ENCODE assay signal across 8 cellular contexts in genomic region chr15:78909791-78910228, GRCh38. TPM values are rescaled to one million over a fixed set of nuclear protein-coding genes. Genes with fewer than 3 reads are reported as not detected.
DNase-seq lines count a peak whose midpoint lies in the region; ATAC-seq, FAIRE-seq and TF ChIP-seq lines count a peak whose summit lies in the region.

No MANE protein-coding gene starts in this region.

- H3K4me1 ChIP-seq in GM12878 (ENCODE audit: control insufficient read depth, insufficient read depth, low read length), result peaks cover 10% of the 10 kb centered on the region; the same call in 1 of the 2 replicates

- H3K9me3 ChIP-seq in GM12878 (replicated peaks; ENCODE audit: control insufficient read depth, insufficient read depth, low read length), result no peaks in the 10 kb centered on the region

- no peaks in the 10 kb centered on the region for H3K79me2 ChIP-seq in GM12878 (ENCODE audit: control insufficient read depth, insufficient read depth, low read length)

- peak; percentile 60 to 70 (median 69); a peak in 5 of 6 replicates for TF ChIP-seq CTCF in GM12878 (IDR thresholded peaks at IDR 0.05 in 2 of 3, conservative IDR thresholded peaks at IDR 0.05 in 1 of 3; ENCODE audit: control insufficient read depth in 2 of 3, extremely low read depth in 1 of 3, insufficient read depth in 1 of 3, low read depth in 3 of 3, low read length in 3 of 3)
- TF ChIP-seq CTCF in kidney epithelial cell (IDR thresholded peaks at IDR 0.05; ENCODE audit: insufficient read depth, low read length, poor library complexity, severe bottlenecking), result peak; percentile 68

- TF ChIP-seq RAD21 in GM12878 (IDR thresholded peaks at IDR 0.05; ENCODE audit: insufficient read depth, low read depth, low read length), result peak; percentile 79

- no peak overlapping the region for H3K27ac ChIP-seq in GM12878 (ENCODE audit: control insufficient read depth, insufficient read depth)
- H3K27ac ChIP-seq in substantia nigra (ENCODE audit: low read depth, low read length, poor library complexity, severe bottlenecking), result peak overlapping the region; percentile 24

- CTCF ChIA-PET in GM12878 (lab: Yijun Ruan, JAX), result interaction anchor here (0.5 to 10.8 kb wide), 27 partner anchors 10 to 273 kb away, joined by 3 to 127 read pairs (median 7); no protein-coding TSS in a partner anchor

- peak; percentile 19; the same call in 1 of the 2 replicates for TF ChIP-seq POLR2A in GM12878 (IDR thresholded peaks at IDR 0.05; ENCODE audit: low read depth, low read length)

- no TSS peak for BruUV-seq in GM12878 (replicated peaks; lab: Mats Ljungman, UMichigan)

- POLR2A ChIA-PET in GM12878 (lab: Charles Lee), result interaction anchor here (1.1 kb wide), 1 partner anchor 97 kb away, joined by 3 read pairs; no protein-coding TSS in a partner anchor

- H3K36me3 ChIP-seq in GM12878 (ENCODE audit: control insufficient read depth in 2 of 2, insufficient read depth in 2 of 2, low read length in 1 of 2), result peaks cover 7 to 23% of the 10 kb centered on the region in 2 experiments
- peaks cover 5% of the 10 kb centered on the region for H3K36me3 ChIP-seq in kidney epithelial cell (ENCODE audit: control insufficient read depth, insufficient read depth, low read length)

- in situ Hi-C loops in GM12878 (cut with MboI), result loop anchor here (5.0 kb wide), 1 partner anchor 272 kb away; no protein-coding TSS in a partner anchor

- RAD21 ChIA-PET in GM12878 (lab: Charles Lee; ENCODE audit: unreplicated experiment), result interaction anchor here (0.9 to 4.4 kb wide), 14 partner anchors 26 to 275 kb away, joined by 3 to 32 read pairs (median 6); partner anchors contain the start of gene CTSH

- WGBS in GM12878 (ENCODE audit: insufficient coverage, insufficient replicate concordance, low lambda C conversion rate, missing lambda C conversion rate), result 10% methylated on average over 5 of the region's 5 CpGs

- SMC1A ChIA-PET in GM12878 (lab: Charles Lee; ENCODE audit: uncharacterized antibody, unreplicated experiment), result interaction anchor here (0.6 to 10.3 kb wide), 11 partner anchors 11 to 275 kb away, joined by 3 to 91 read pairs (median 8); no protein-coding TSS in a partner anchor

- no peak overlapping the region for H3K9ac ChIP-seq in GM12878 (ENCODE audit: control insufficient read depth, insufficient read depth, low read length)

- DNase-seq in activated T-cell treated with anti-CD3 and anti-CD28 coated beads for 24 hours (ENCODE audit: low read depth) (peak; percentile 5), NCI-H226 (peak; percentile 33), GM12878 (ENCODE audit: low read depth, low spot score) (peak; percentile 26), kidney epithelial cell (ENCODE audit: low read depth) (no peak), substantia nigra (lab: John Stamatoyannopoulos, UW) (peak in 5 of 49 donors; percentile 5 to 52 (median 40)), HK-2 (ENCODE audit: unreplicated experiment) (no peak)
- no peak for DNase-seq in activated T-cell treated with anti-CD3 and anti-CD28 coated beads, Interleukin-2, amount 50 U/mL, for 1 hour

- H3K4me3 ChIP-seq in GM12878 (no peak overlapping the region), kidney epithelial cell (ENCODE audit: low read depth, low read length) (no peak overlapping the region)

- intact Hi-C loops in GM12878 (cut with micrococcal nuclease; ENCODE audit: unreplicated experiment), result loop anchor here (1.0 to 5.0 kb wide), 2 partner anchors 117 to 274 kb away; no protein-coding TSS in a partner anchor

- no peaks in the 10 kb centered on the region for H4K20me1 ChIP-seq in GM12878 (ENCODE audit: control insufficient read depth, insufficient read depth)

- FAIRE-seq in GM12878 (lab: Jason Lieb, UNC), result peak; percentile 27

- no peak for TF ChIP-seq EP300 in GM12878 (IDR thresholded peaks at IDR 0.05; ENCODE audit: borderline replicate concordance in 1 of 2, control insufficient read depth in 1 of 2, low read depth in 2 of 2, low read length in 2 of 2)

- no peak overlapping the region for H3K4me2 ChIP-seq in GM12878 (ENCODE audit: control insufficient read depth, insufficient read depth)

- ATAC-seq in GM12878 (peak; percentile 87), HG03469 (IDR thresholded peaks at IDR 0.05; ENCODE audit: unreplicated experiment) (no peak)

- no peaks in the 10 kb centered on the region for H3K27me3 ChIP-seq in GM12878 (replicated peaks in 1 of 2; ENCODE audit: control insufficient read depth in 2 of 2, insufficient read depth in 2 of 2, low read length in 1 of 2)
- H3K27me3 ChIP-seq in kidney epithelial cell (ENCODE audit: control insufficient read depth, insufficient read depth, low read length), result no peaks in the 10 kb centered on the region

- H2AFZ ChIP-seq in GM12878 (ENCODE audit: control insufficient read depth, low read depth, low read length), result no peak overlapping the region

TF ChIP-seq in GM12878, 131 proteins besides CTCF, POLR2A, EP300 and RAD21:
- TF ChIP-seq IKZF1 (conservative IDR thresholded peaks at IDR 0.05) (peak; percentile 29; the same call in 1 of the 2 replicates), RUNX3 (IDR thresholded peaks at IDR 0.05; ENCODE audit: low read length) (peak; percentile 32; the same call in 1 of the 2 replicates), SMC3 (IDR thresholded peaks at IDR 0.05; ENCODE audit: borderline replicate concordance, low read length) (peak; percentile 68), YY1 (IDR thresholded peaks at IDR 0.05; ENCODE audit: low read depth, low read length) (0 out of 2 replicates have a peak, but pooled peaks have one; percentile 15), MYC (IDR thresholded peaks at IDR 0.05; ENCODE audit: insufficient read depth, insufficient read length, insufficient replicate concordance, low read length, severe bottlenecking) (no peak), KDM1A (IDR thresholded peaks at IDR 0.05; ENCODE audit: borderline replicate concordance) (no peak), MLLT1 (IDR thresholded peaks at IDR 0.05) (no peak)
TF ChIP-seq in GM12878: peak in this region for 4.

RNA-seq across cellular contexts. Expression of gene CTSH, which starts 35.0 kb away (rescaled TPM):
- total RNA-seq in GM12878 (2013; cell fraction: nucleolus; rRNA removed), result 537 and 552 TPM in 2 replicates
- 978 and 1,037 TPM in 2 replicates for total RNA-seq in GM12878 (2014; rRNA removed)
- total RNA-seq in GM12878 (2014; rRNA removed; fragmentation: Illumina TruSeq; extraction: Trizol), result 431 and 454 TPM in 2 replicates
- total RNA-seq in GM12878 (2021), result 510 and 512 TPM in 2 replicates
- 365 TPM for polyA plus RNA-seq in GM12878 (2011; ENCODE audit: low read depth)
- polyA plus RNA-seq in GM12878 (2011; rRNA removed), result 1,085 and 1,212 TPM in 2 replicates
- polyA plus RNA-seq in GM12878 (2011; cell fraction: cytosol; rRNA removed), result 1,125 and 1,816 TPM in 2 replicates
- 2,323 and 2,526 TPM in 2 replicates for polyA plus RNA-seq in GM12878 (2011; cell fraction: nucleus; rRNA removed)
- polyA plus RNA-seq in GM12878 (2012), result 535 and 663 TPM in 2 replicates
- polyA plus RNA-seq in GM12878 (2014; fragmentation: Illumina TruSeq; extraction: Trizol), result 738 and 761 TPM in 2 replicates
- polyA plus RNA-seq in GM12878 (2014; fragmentation: Nextera tagmentation; extraction: Ambion mirVana), result 10 to 100 TPM; 30.2 to 88.2 TPM
- polyA plus RNA-seq in GM12878 (2014; rRNA removed), result 983 and 1,098 TPM in 2 replicates
- polyA plus RNA-seq in GM12878 (2016; fragmentation: Nextera tagmentation; extraction: Ambion mirVana), result 100 to 1,000 TPM; 505 to 526 TPM
- polyA minus RNA-seq in GM12878 (2011; rRNA and poly(A)+ RNA removed), result 591 and 663 TPM in 2 replicates
- 223 and 239 TPM in 2 replicates for polyA minus RNA-seq in GM12878 (2011; cell fraction: cytosol; rRNA and poly(A)+ RNA removed)
- polyA minus RNA-seq in GM12878 (2011; cell fraction: nucleus; rRNA and poly(A)+ RNA removed), result 381 and 500 TPM in 2 replicates
- total RNA-seq in kidney epithelial cell, result 103 and 125 TPM in 2 replicates

RNA-seq across cellular contexts. Expression of gene MORF4L1, which starts 37.1 kb away (rescaled TPM):
- total RNA-seq in GM12878 (2013; cell fraction: nucleolus; rRNA removed), result 189 and 192 TPM in 2 replicates
- total RNA-seq in GM12878 (2014; rRNA removed) (113 and 132 TPM in 2 replicates), GM12878 (2014; rRNA removed; fragmentation: Illumina TruSeq; extraction: Trizol) (183 and 189 TPM in 2 replicates), GM12878 (2021) (227 and 245 TPM in 2 replicates), kidney epithelial cell (280 and 366 TPM in 2 replicates)
- 210 TPM for polyA plus RNA-seq in GM12878 (2011; ENCODE audit: low read depth)
- polyA plus RNA-seq in GM12878 (2011; rRNA removed) (356 and 537 TPM in 2 replicates), GM12878 (2014; fragmentation: Illumina TruSeq; extraction: Trizol) (636 and 940 TPM in 2 replicates), GM12878 (2014; fragmentation: Nextera tagmentation; extraction: Ambion mirVana) (100 to 1,000 TPM; 230 to 403 TPM), GM12878 (2014; rRNA removed) (325 and 426 TPM in 2 replicates), GM12878 (2016; fragmentation: Nextera tagmentation; extraction: Ambion mirVana) (100 to 1,000 TPM; 184 to 198 TPM)
- 120 and 179 TPM in 2 replicates for polyA plus RNA-seq in GM12878 (2011; cell fraction: cytosol; rRNA removed)
- 98.5 and 126 TPM in 2 replicates for polyA plus RNA-seq in GM12878 (2011; cell fraction: nucleus; rRNA removed)
- polyA plus RNA-seq in GM12878 (2012), result 241 and 341 TPM in 2 replicates
- polyA minus RNA-seq in GM12878 (2011; rRNA and poly(A)+ RNA removed), result 76.0 and 104 TPM in 2 replicates
- polyA minus RNA-seq in GM12878 (2011; cell fraction: cytosol; rRNA and poly(A)+ RNA removed), result 52.9 and 57.2 TPM in 2 replicates
- polyA minus RNA-seq in GM12878 (2011; cell fraction: nucleus; rRNA and poly(A)+ RNA removed), result 41.2 and 59.2 TPM in 2 replicates

Comparison
In these comparisons a context has a peak if more than half of its experiments do, and no peak if none do; other contexts are left out.
1. DNase-seq: peak in activated T-cell treated with anti-CD3 and anti-CD28 coated beads for 24 hours (single experiment), NCI-H226 (single experiment) and GM12878 (single experiment); none in activated T-cell treated with anti-CD3 and anti-CD28 coated beads, Interleukin-2, amount 50 U/mL, for 1 hour (single experiment), kidney epithelial cell (single experiment) and HK-2 (single experiment).